1 cellular context compared by ENCODE assay signal in genomic region chr1:119631433-119632102, GRCh38.
A peak's percentile ranks its signal among the peaks of the same experiment; 100 is the strongest.
TF ChIP-seq lines count a peak whose summit lies in the region.

No MANE protein-coding gene starts in this region.

TF ChIP-seq in HepG2, 621 proteins besides CTCF, POLR2A, EP300 and RAD21 (continued from another document and continues in another):
- TF ChIP-seq ZNF318 (CRISPR knock-in tag; IDR thresholded peaks at IDR 0.05), result no peak
- no peak for TF ChIP-seq ZNF597 (CRISPR knock-in tag; IDR thresholded peaks at IDR 0.05)
- TF ChIP-seq ISX (CRISPR knock-in tag; conservative IDR thresholded peaks at IDR 0.05), result no peak
- no peak for TF ChIP-seq ATAD3A (CRISPR knock-in tag; IDR thresholded peaks at IDR 0.05)
- peak; percentile 69; the same call in 1 of the 2 replicates for TF ChIP-seq ZBTB38 (CRISPR knock-in tag; IDR thresholded peaks at IDR 0.05)
- TF ChIP-seq ELK4 (CRISPR knock-in tag; IDR thresholded peaks at IDR 0.05; ENCODE audit: borderline replicate concordance), result no peak
- TF ChIP-seq THYN1 (CRISPR knock-in tag; IDR thresholded peaks at IDR 0.05; ENCODE audit: borderline replicate concordance, low read depth), result no peak
- TF ChIP-seq ZSCAN12 (CRISPR knock-in tag; IDR thresholded peaks at IDR 0.05), result peak; percentile 86; the same call in 1 of the 2 replicates
- peak; percentile 76; the same call in 1 of the 2 replicates for TF ChIP-seq MTA1 (CRISPR knock-in tag; IDR thresholded peaks at IDR 0.05; ENCODE audit: borderline replicate concordance)
- peak; percentile 49; the same call in 1 of the 2 replicates for TF ChIP-seq SNAPC2 (CRISPR knock-in tag; IDR thresholded peaks at IDR 0.05)
- no peak for TF ChIP-seq MTF1 (CRISPR knock-in tag; IDR thresholded peaks at IDR 0.05)
- peak; percentile 96 for TF ChIP-seq PPARG (CRISPR knock-in tag; conservative IDR thresholded peaks at IDR 0.05)
- peak; percentile 92 for TF ChIP-seq MXD3 (CRISPR knock-in tag; IDR thresholded peaks at IDR 0.05)
- TF ChIP-seq HOXA9 (CRISPR knock-in tag; IDR thresholded peaks at IDR 0.05; ENCODE audit: borderline replicate concordance), result 0 out of 2 replicates have a peak, but pooled peaks have one; percentile 46
- TF ChIP-seq ATF7-NPFF (CRISPR knock-in tag; IDR thresholded peaks at IDR 0.05; ENCODE audit: low read depth), result peak; percentile 69; the same call in 1 of the 2 replicates
- TF ChIP-seq CHCHD3 (CRISPR knock-in tag; IDR thresholded peaks at IDR 0.05), result no peak
- no peak for TF ChIP-seq RARG (CRISPR knock-in tag; IDR thresholded peaks at IDR 0.05; ENCODE audit: low read depth)
- TF ChIP-seq KLF12 (CRISPR knock-in tag; IDR thresholded peaks at IDR 0.05; ENCODE audit: borderline replicate concordance), result peak; percentile 87
- no peak; the same call in 1 of the 2 replicates for TF ChIP-seq SALL2 (CRISPR knock-in tag; IDR thresholded peaks at IDR 0.05)
- TF ChIP-seq GLI4 (CRISPR knock-in tag; IDR thresholded peaks at IDR 0.05; ENCODE audit: borderline replicate concordance), result peak; percentile 58; the same call in 1 of the 2 replicates
- no peak for TF ChIP-seq TP53 (CRISPR knock-in tag; conservative IDR thresholded peaks at IDR 0.05)
- no peak for TF ChIP-seq ZNF446 (CRISPR knock-in tag; IDR thresholded peaks at IDR 0.05)
- TF ChIP-seq ZNF484 (CRISPR knock-in tag; IDR thresholded peaks at IDR 0.05; ENCODE audit: borderline replicate concordance, low read depth), result 0 out of 2 replicates have a peak, but pooled peaks have one; percentile 66
- no peak for TF ChIP-seq HOXA7 (CRISPR knock-in tag; IDR thresholded peaks at IDR 0.05)
- no peak for TF ChIP-seq IKZF1 (IDR thresholded peaks at IDR 0.05)
- TF ChIP-seq MZF1 (CRISPR knock-in tag; IDR thresholded peaks at IDR 0.05; ENCODE audit: borderline replicate concordance), result no peak
- TF ChIP-seq ZNF333 (CRISPR knock-in tag; IDR thresholded peaks at IDR 0.05; ENCODE audit: borderline replicate concordance), result 0 out of 2 replicates have a peak, but pooled peaks have one; percentile 69
- peak; percentile 96 for TF ChIP-seq ZFP36L1 (CRISPR knock-in tag; IDR thresholded peaks at IDR 0.05)
- TF ChIP-seq ZNF234 (CRISPR knock-in tag; conservative IDR thresholded peaks at IDR 0.05), result no peak
- peak; percentile 26; the same call in 1 of the 2 replicates for TF ChIP-seq REPIN1 (CRISPR knock-in tag; IDR thresholded peaks at IDR 0.05; ENCODE audit: borderline replicate concordance, low read depth)
- peak; percentile 64; the same call in 1 of the 2 replicates for TF ChIP-seq TFAP4 (IDR thresholded peaks at IDR 0.05; ENCODE audit: borderline replicate concordance, low read depth)
- peak; percentile 63 for TF ChIP-seq MED1 (CRISPR knock-in tag; IDR thresholded peaks at IDR 0.05)
- no peak for TF ChIP-seq NFATC3 (CRISPR knock-in tag; IDR thresholded peaks at IDR 0.05)
- TF ChIP-seq MEIS2 (CRISPR knock-in tag; IDR thresholded peaks at IDR 0.05), result peak; percentile 92
- peak; percentile 23; the same call in 1 of the 2 replicates for TF ChIP-seq BCL6 (CRISPR knock-in tag; IDR thresholded peaks at IDR 0.05)
- TF ChIP-seq ZFP90 (CRISPR knock-in tag; IDR thresholded peaks at IDR 0.05; ENCODE audit: borderline replicate concordance), result peak; percentile 61; the same call in 1 of the 2 replicates
- TF ChIP-seq ZUFSP (CRISPR knock-in tag; IDR thresholded peaks at IDR 0.05; ENCODE audit: borderline replicate concordance), result no peak
- no peak for TF ChIP-seq RFX5 (IDR thresholded peaks at IDR 0.05; ENCODE audit: low read depth, low read length)
- TF ChIP-seq SRSF4 (IDR thresholded peaks at IDR 0.05; ENCODE audit: low read depth, low read length, poor library complexity, severe bottlenecking), result no peak
- no peak for TF ChIP-seq ZNF383 (CRISPR knock-in tag; IDR thresholded peaks at IDR 0.05; ENCODE audit: borderline replicate concordance)
- TF ChIP-seq TEF (CRISPR knock-in tag; IDR thresholded peaks at IDR 0.05), result no peak
- 0 out of 2 replicates have a peak, but pooled peaks have one; percentile 18 for TF ChIP-seq CREM (IDR thresholded peaks at IDR 0.05)
- no peak for TF ChIP-seq CREM (CRISPR knock-in tag; IDR thresholded peaks at IDR 0.05)
- TF ChIP-seq CENPX (CRISPR knock-in tag; IDR thresholded peaks at IDR 0.05), result no peak
- peak; percentile 34; the same call in 1 of the 2 replicates for TF ChIP-seq NFYB (CRISPR knock-in tag; IDR thresholded peaks at IDR 0.05)
- TF ChIP-seq SIN3A (IDR thresholded peaks at IDR 0.05; ENCODE audit: borderline replicate concordance, low read depth, low read length), result no peak
- TF ChIP-seq PTBP1 (IDR thresholded peaks at IDR 0.05; ENCODE audit: low read depth, low read length, poor library complexity, severe bottlenecking), result no peak
- TF ChIP-seq ZNF557 (CRISPR knock-in tag; IDR thresholded peaks at IDR 0.05), result 0 out of 2 replicates have a peak, but pooled peaks have one; percentile 60
- peak; percentile 55 for TF ChIP-seq TEAD3 (CRISPR knock-in tag; optimal IDR thresholded peaks at IDR 0.05; ENCODE audit: borderline replicate concordance)
- no peak for TF ChIP-seq LCORL (IDR thresholded peaks at IDR 0.05)
- TF ChIP-seq LCORL (CRISPR knock-in tag; IDR thresholded peaks at IDR 0.05), result peak; percentile 67
- peak; percentile 64; the same call in 1 of the 2 replicates for TF ChIP-seq ZNF274 (CRISPR knock-in tag; IDR thresholded peaks at IDR 0.05)
- TF ChIP-seq ZNF558 (CRISPR knock-in tag; IDR thresholded peaks at IDR 0.05; ENCODE audit: borderline replicate concordance), result no peak; the same call in 1 of the 2 replicates
- TF ChIP-seq ATM (IDR thresholded peaks at IDR 0.05; ENCODE audit: borderline replicate concordance), result no peak
- TF ChIP-seq RBFOX2 (IDR thresholded peaks at IDR 0.05; ENCODE audit: low read depth, low read length), result peak; percentile 84
- TF ChIP-seq MYNN (CRISPR knock-in tag; IDR thresholded peaks at IDR 0.05; ENCODE audit: low read depth), result no peak
